ENCODE assay signal across 1 cellular context in genomic region chr9:129962889-129963703, GRCh38.
TF ChIP-seq lines count a peak whose summit lies in the region.

No MANE protein-coding gene starts in this region.

TF ChIP-seq in HepG2, 621 proteins besides CTCF, POLR2A, EP300 and RAD21 (continued from another document):
- TF ChIP-seq ZBTB46 (CRISPR knock-in tag; IDR thresholded peaks at IDR 0.05; ENCODE audit: borderline replicate concordance): no peak
- TF ChIP-seq, protein P1, sequence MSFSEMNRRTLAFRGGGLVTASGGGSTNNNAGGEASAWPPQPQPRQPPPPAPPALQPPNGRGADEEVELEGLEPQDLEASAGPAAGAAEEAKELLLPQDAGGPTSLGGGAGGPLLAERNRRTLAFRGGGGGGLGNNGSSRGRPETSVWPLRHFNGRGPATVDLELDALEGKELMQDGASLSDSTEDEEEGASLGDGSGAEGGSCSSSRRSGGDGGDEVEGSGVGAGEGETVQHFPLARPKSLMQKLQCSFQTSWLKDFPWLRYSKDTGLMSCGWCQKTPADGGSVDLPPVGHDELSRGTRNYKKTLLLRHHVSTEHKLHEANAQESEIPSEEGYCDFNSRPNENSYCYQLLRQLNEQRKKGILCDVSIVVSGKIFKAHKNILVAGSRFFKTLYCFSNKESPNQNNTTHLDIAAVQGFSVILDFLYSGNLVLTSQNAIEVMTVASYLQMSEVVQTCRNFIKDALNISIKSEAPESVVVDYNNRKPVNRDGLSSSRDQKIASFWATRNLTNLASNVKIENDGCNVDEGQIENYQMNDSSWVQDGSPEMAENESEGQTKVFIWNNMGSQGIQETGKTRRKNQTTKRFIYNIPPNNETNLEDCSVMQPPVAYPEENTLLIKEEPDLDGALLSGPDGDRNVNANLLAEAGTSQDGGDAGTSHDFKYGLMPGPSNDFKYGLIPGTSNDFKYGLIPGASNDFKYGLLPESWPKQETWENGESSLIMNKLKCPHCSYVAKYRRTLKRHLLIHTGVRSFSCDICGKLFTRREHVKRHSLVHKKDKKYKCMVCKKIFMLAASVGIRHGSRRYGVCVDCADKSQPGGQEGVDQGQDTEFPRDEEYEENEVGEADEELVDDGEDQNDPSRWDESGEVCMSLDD (CRISPR knock-in tag; IDR thresholded peaks at IDR 0.05; ENCODE audit: borderline replicate concordance): no peak
- TF ChIP-seq ZMAT3 (CRISPR knock-in tag; conservative IDR thresholded peaks at IDR 0.05): no peak
- TF ChIP-seq HIVEP1 (CRISPR knock-in tag; IDR thresholded peaks at IDR 0.05): no peak
- TF ChIP-seq PTBP1 (IDR thresholded peaks at IDR 0.05; ENCODE audit: low read depth, low read length, poor library complexity, severe bottlenecking): no peak
- TF ChIP-seq, protein P2, sequence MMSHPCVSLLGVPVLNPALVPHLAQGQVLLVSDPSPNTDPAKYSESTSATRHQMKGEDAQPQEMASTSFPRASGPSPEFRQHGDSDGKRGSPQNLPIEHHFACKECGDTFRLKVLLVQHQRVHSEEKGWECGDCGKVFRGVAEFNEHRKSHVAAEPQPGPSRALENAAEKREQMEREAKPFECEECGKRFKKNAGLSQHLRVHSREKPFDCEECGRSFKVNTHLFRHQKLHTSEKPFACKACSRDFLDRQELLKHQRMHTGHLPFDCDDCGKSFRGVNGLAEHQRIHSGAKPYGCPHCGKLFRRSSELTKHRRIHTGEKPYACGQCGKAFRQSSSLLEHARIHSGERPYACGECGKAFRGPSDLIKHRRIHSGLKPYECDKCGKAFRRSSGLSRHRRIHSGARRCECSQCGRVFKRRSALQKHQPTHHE (CRISPR knock-in tag; IDR thresholded peaks at IDR 0.05; ENCODE audit: borderline replicate concordance): no peak
- no peak for TF ChIP-seq ZNF556 (CRISPR knock-in tag; IDR thresholded peaks at IDR 0.05; ENCODE audit: borderline replicate concordance)
- no peak for TF ChIP-seq YEATS4 (CRISPR knock-in tag; IDR thresholded peaks at IDR 0.05; ENCODE audit: borderline replicate concordance)
- no peak for TF ChIP-seq HINFP (CRISPR knock-in tag; IDR thresholded peaks at IDR 0.05; ENCODE audit: low read depth)
- TF ChIP-seq ZNF160 (CRISPR knock-in tag; IDR thresholded peaks at IDR 0.05): no peak
- TF ChIP-seq SNAPC2 (CRISPR knock-in tag; IDR thresholded peaks at IDR 0.05): no peak
- TF ChIP-seq ZBTB25 (CRISPR knock-in tag; IDR thresholded peaks at IDR 0.05): no peak
- TF ChIP-seq ZNF614 (CRISPR knock-in tag; IDR thresholded peaks at IDR 0.05; ENCODE audit: borderline replicate concordance): no peak
- no peak for TF ChIP-seq FOXO1 (CRISPR knock-in tag; IDR thresholded peaks at IDR 0.05)
- TF ChIP-seq DNMT3B (CRISPR knock-in tag; conservative IDR thresholded peaks at IDR 0.05): no peak
